In the genomic region with DNA sequence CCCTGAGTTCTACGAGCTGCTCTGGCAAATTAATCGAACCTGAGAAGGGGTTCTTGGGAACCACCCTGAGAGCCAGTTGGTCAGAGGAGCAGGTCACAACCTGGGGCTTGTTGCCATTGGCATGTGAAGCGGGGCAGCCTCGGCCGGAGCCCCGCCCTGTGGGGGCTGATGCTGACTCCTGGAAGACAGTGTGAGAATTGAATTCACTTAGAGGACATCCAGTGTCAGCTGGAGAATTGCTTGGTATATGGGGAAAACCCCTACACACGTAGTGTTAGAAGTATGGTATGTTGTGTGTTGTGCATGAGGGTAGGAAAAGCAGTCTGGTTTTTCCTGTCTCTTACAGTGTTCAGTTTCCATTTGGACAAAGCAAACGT, we compare ENCODE assay signal across 9 cellular contexts. TPM values are rescaled to one million over a fixed set of nuclear protein-coding genes. Genes with fewer than 3 reads are reported as not detected.
A peak's percentile ranks its signal among the peaks of the same experiment; 100 is the strongest.
DNase-seq lines count a peak whose midpoint lies in the region; ATAC-seq and TF ChIP-seq lines count a peak whose summit lies in the region.
"Had no signal": no experiment of that assay in that cellular context is flagged by ENCODE, and none has a peak within 500 bp of the region (broad histone marks: within the 10 kb centered on the region; RNA-seq: fewer than 3 reads in every experiment).

No MANE protein-coding gene starts in this region.

- no peak overlapping the region for H3K4me2 ChIP-seq in PC-9

- H3K4me3 ChIP-seq in PC-9 = no peak overlapping the region

- no peak overlapping the region for H2AFZ ChIP-seq in PC-9

- peak overlapping the region; percentile 25 for H3K4me3 Mint-ChIP-seq in central memory CD8-positive, alpha-beta T cell
- H3K4me3 Mint-ChIP-seq in naive B cell = peak overlapping the region; percentile 78 to 94 (median 86)

- ATAC-seq in GM19438 (IDR thresholded peaks at IDR 0.05; ENCODE audit: low read depth, unreplicated experiment) = peak; percentile 34
- ATAC-seq in HG03196 (IDR thresholded peaks at IDR 0.05; ENCODE audit: unreplicated experiment) = peak; percentile 12
- ATAC-seq in central memory CD8-positive, alpha-beta T cell (replicated peaks; ENCODE audit: extremely low read depth, poor library complexity, severe bottlenecking) = no peak
- peak; percentile 12 to 18 for ATAC-seq in naive B cell (ENCODE audit: low read depth in 2 of 2)

- CTCF ChIA-PET in PC-9 (lab: Charles Lee) = no interaction called here
- CTCF ChIA-PET in HEK293T (lab: Yijun Ruan, JAX) = no interaction called here

- H3K36me3 Mint-ChIP-seq in central memory CD8-positive, alpha-beta T cell (ENCODE audit: insufficient read depth) = peaks cover 38% of the 10 kb centered on the region
- peaks cover 13 to 22% of the 10 kb centered on the region in 2 donors for H3K36me3 Mint-ChIP-seq in naive B cell

- H3K36me3 ChIP-seq in PC-9 (ENCODE audit: low read depth) = peaks cover 2% of the 10 kb centered on the region; the same call in 1 of the 2 replicates

- no peaks in the 10 kb centered on the region for H3F3A ChIP-seq in PC-9 (ENCODE audit: insufficient read depth, low read depth)

- H3K9me3 Mint-ChIP-seq in central memory CD8-positive, alpha-beta T cell = no peaks in the 10 kb centered on the region
- H3K9me3 Mint-ChIP-seq in naive B cell = no peaks in the 10 kb centered on the region

- H3K4me1 ChIP-seq in PC-9 (replicated peaks; ENCODE audit: insufficient read depth) = no peaks in the 10 kb centered on the region; the same call in 1 of the 2 replicates

- H3K27ac Mint-ChIP-seq in central memory CD8-positive, alpha-beta T cell (ENCODE audit: low read depth) = peak overlapping the region; percentile 85
- peak overlapping the region; percentile 99 to 100 (median 100) for H3K27ac Mint-ChIP-seq in naive B cell

- TF ChIP-seq CTCF in PC-9 (conservative IDR thresholded peaks at IDR 0.05) = no peak

- no peaks in the 10 kb centered on the region for H3K9me2 ChIP-seq in PC-9 (ENCODE audit: insufficient read depth)

- no TSS peak for BruUV-seq in PC-9 (replicated peaks; lab: Mats Ljungman, UMichigan)

- peaks cover 64% of the 10 kb centered on the region for H3K79me2 ChIP-seq in PC-9 (ENCODE audit: low read depth)

- H3K27me3 ChIP-seq in PC-9 (ENCODE audit: insufficient read depth, low read depth) = no peaks in the 10 kb centered on the region
- H3K27me3 ChIP-seq: neutrophil had no signal

- intact Hi-C loops in PC-9 (cut with micrococcal nuclease; ENCODE audit: unreplicated experiment) = no loop called here

- POLR2A ChIA-PET in PC-9 (lab: Charles Lee; ENCODE audit: unreplicated experiment) (no interaction called here), HEK293T (lab: Yijun Ruan, JAX) (no interaction called here)

- peaks cover 35% of the 10 kb centered on the region for H3K4me1 Mint-ChIP-seq in central memory CD8-positive, alpha-beta T cell
- H3K4me1 Mint-ChIP-seq in naive B cell = peaks cover 65 to 79% (median 77%) of the 10 kb centered on the region in 3 donors

- H3K27me3 Mint-ChIP-seq in central memory CD8-positive, alpha-beta T cell = no peaks in the 10 kb centered on the region
- H3K27me3 Mint-ChIP-seq in naive B cell = no peaks in the 10 kb centered on the region

- no peak for DNase-seq in central memory CD8-positive, alpha-beta T cell (ENCODE audit: low spot score in 2 of 2)
- DNase-seq in naive B cell (no peak), PC-9 (no peak), HEK293T (ENCODE audit: extremely low spot score) (no peak), NCI-H2107 (lab: John Stamatoyannopoulos, UW) (no peak)
- DNase-seq in activated CD4-positive, alpha-beta T cell treated with anti-CD3 and anti-CD28 coated beads, Interleukin-2, amount 50 U/mL, for 4 hours = no peak

- no peak overlapping the region for H3K27ac ChIP-seq in PC-9
- H3K27ac ChIP-seq: neutrophil had no signal

- no peaks in the 10 kb centered on the region for H4K20me1 ChIP-seq in PC-9 (ENCODE audit: insufficient read depth)

- no peaks in the 10 kb centered on the region for H3K9me3 ChIP-seq in PC-9 (ENCODE audit: insufficient read depth, low read depth)
- H3K9me3 ChIP-seq: neutrophil had no signal

TF ChIP-seq in HEK293T, 16 proteins besides CTCF, POLR2A, EP300 and RAD21:
- TF ChIP-seq FOXM1 (IDR thresholded peaks at IDR 0.05; ENCODE audit: borderline replicate concordance) (no peak), SUZ12 (IDR thresholded peaks at IDR 0.05) (no peak), FOXK2 (IDR thresholded peaks at IDR 0.05) (no peak), LEF1 (IDR thresholded peaks at IDR 0.05; ENCODE audit: borderline replicate concordance) (no peak), BHLHE40 (IDR thresholded peaks at IDR 0.05; ENCODE audit: borderline replicate concordance) (no peak), ZNF384 (IDR thresholded peaks at IDR 0.05) (no peak), FOXA1 (IDR thresholded peaks at IDR 0.05) (no peak)
- TF ChIP-seq, protein P1, sequence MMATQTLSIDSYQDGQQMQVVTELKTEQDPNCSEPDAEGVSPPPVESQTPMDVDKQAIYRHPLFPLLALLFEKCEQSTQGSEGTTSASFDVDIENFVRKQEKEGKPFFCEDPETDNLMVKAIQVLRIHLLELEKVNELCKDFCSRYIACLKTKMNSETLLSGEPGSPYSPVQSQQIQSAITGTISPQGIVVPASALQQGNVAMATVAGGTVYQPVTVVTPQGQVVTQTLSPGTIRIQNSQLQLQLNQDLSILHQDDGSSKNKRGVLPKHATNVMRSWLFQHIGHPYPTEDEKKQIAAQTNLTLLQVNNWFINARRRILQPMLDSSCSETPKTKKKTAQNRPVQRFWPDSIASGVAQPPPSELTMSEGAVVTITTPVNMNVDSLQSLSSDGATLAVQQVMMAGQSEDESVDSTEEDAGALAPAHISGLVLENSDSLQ (IDR thresholded peaks at IDR 0.05) = no peak

RNA-seq across cellular contexts. Expression of a gene that starts 11.6 kb away (rescaled TPM):
- polyA plus RNA-seq in naive B cell (ENCODE audit: low read depth in 6 of 6) = 10 to 100 TPM in 4 of 6 donors, 1 to 10 TPM in 2; 4.9 to 15.7 (median 11.2) TPM
- 23.5 and 26.7 TPM in 2 replicates for total RNA-seq in PC-9 (2021)

RNA-seq across cellular contexts. Expression of a gene that starts 29.2 kb away (rescaled TPM):
- polyA plus RNA-seq in naive B cell (ENCODE audit: low read depth in 6 of 6) = not detected
- 4.3 and 8.0 TPM in 2 replicates for total RNA-seq in PC-9 (2021)
